ENCODE assay signal across 1 cellular context in the genomic region with DNA sequence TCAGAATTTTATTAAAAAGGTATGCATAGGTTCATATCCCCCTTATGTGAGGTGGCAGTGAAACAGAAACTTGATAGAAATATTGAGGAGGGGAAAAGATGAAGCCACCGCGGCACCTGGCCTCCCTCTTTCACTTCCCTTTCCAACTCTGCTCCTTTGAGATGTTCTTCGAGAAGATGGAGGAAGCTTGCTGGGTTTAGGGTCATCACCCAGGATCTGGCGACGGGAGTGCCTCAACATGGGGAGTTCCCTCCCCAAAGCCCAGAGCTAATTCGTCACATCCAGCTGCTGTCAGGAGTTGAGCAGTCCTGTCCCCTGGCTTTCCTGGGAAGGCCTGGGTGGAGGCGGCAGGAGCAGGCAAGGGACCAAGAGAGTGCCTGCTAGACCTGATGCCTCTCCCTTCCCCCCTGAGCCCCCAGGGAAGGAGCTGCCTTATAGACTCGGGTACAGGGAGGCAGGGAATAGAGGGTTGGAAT.
TF ChIP-seq lines count a peak whose summit lies in the region.

No MANE protein-coding gene starts in this region.

TF ChIP-seq in H1, 55 proteins besides CTCF, POLR2A, EP300 and RAD21:
- no peak for TF ChIP-seq GTF2F1 (IDR thresholded peaks at IDR 0.05; ENCODE audit: borderline replicate concordance, low read depth, low read length)
- no peak for TF ChIP-seq USF2 (IDR thresholded peaks at IDR 0.05; ENCODE audit: low read length)
- TF ChIP-seq CTBP2 (IDR thresholded peaks at IDR 0.05; ENCODE audit: borderline replicate concordance, insufficient read depth, insufficient read length, low read length): no peak
- TF ChIP-seq TEAD4 (IDR thresholded peaks at IDR 0.05; ENCODE audit: low read depth, low read length): no peak
- TF ChIP-seq JUN (IDR thresholded peaks at IDR 0.05; ENCODE audit: low read depth, low read length): no peak
- no peak for TF ChIP-seq ATF3 (IDR thresholded peaks at IDR 0.05; ENCODE audit: insufficient read depth, low read depth, low read length)
- TF ChIP-seq TAF1 (IDR thresholded peaks at IDR 0.05; ENCODE audit: low read depth, low read length): no peak
- TF ChIP-seq TCF12 (IDR thresholded peaks at IDR 0.05; ENCODE audit: low read depth, low read length): no peak
- no peak for TF ChIP-seq SIRT6 (IDR thresholded peaks at IDR 0.05; ENCODE audit: low read length)
- TF ChIP-seq BCL11A (IDR thresholded peaks at IDR 0.05; ENCODE audit: low read depth in 2 of 2, low read length in 2 of 2): no peak
- no peak for TF ChIP-seq HDAC6 (IDR thresholded peaks at IDR 0.05; ENCODE audit: low read depth, low read length)
- TF ChIP-seq RXRA (IDR thresholded peaks at IDR 0.05; ENCODE audit: insufficient read depth, low read depth, low read length): no peak
- no peak for TF ChIP-seq POU5F1 (IDR thresholded peaks at IDR 0.05; ENCODE audit: low read depth, low read length)
- TF ChIP-seq CBX8 (IDR thresholded peaks at IDR 0.05; ENCODE audit: borderline replicate concordance, low read depth, low read length): no peak
- no peak for TF ChIP-seq CREB1 (IDR thresholded peaks at IDR 0.05)
- no peak for TF ChIP-seq CBX5 (IDR thresholded peaks at IDR 0.05; ENCODE audit: low read depth, low read length)
- no peak for TF ChIP-seq EGR1 (IDR thresholded peaks at IDR 0.05; ENCODE audit: borderline replicate concordance, low read depth, low read length)
- TF ChIP-seq RNF2 (IDR thresholded peaks at IDR 0.05; ENCODE audit: borderline replicate concordance, low read depth, low read length, missing control alignments, poor library complexity, severe bottlenecking): no peak
